In the genomic region with DNA sequence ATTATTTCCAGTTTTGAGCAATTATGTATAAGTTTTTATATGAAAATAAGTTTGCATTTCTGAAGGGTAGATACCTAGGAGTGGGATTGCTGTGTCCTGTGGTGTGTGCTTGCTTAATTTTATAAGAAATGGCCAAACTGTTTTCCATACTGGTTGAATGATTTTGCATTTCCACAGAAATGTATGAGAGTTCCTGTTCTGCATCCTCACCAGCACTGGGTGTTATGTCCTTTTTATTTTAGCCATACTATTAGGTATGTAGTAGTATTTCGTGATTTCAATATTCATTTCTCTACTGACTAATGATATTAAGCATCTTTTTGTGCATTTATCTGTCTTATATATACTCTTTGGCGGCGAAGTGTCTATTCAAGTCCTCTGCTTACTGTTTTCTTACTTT, we compare ENCODE assay signal across 31 cellular contexts. TPM values are rescaled to one million over a fixed set of nuclear protein-coding genes. Genes with fewer than 3 reads are reported as not detected.
DNase-seq lines count a peak whose midpoint lies in the region; ATAC-seq, FAIRE-seq and TF ChIP-seq lines count a peak whose summit lies in the region.
"Had no signal": no experiment of that assay in that cellular context is flagged by ENCODE, and none has a peak within 500 bp of the region (broad histone marks: within the 10 kb centered on the region; RNA-seq: fewer than 3 reads in every experiment).

No MANE protein-coding gene starts in this region.

- peaks cover 5% of the 10 kb centered on the region; the same call in 1 of the 2 replicates for H4K20me1 ChIP-seq in K562 (replicated peaks; ENCODE audit: control insufficient read depth, insufficient read depth, low read length)

- TF ChIP-seq EP300 in K562 (IDR thresholded peaks at IDR 0.05; ENCODE audit: low read length) = no peak

- WGBS in K562 (ENCODE audit: insufficient coverage, low coverage, missing lambda C conversion rate) = 92% methylated on average over 3 of the region's 3 CpGs

- intact Hi-C loops in K562 (cut with micrococcal nuclease) = no loop called here

- H3K27me3 ChIP-seq in K562 (ENCODE audit: control insufficient read depth in 2 of 2, insufficient read depth in 2 of 2, low read length in 2 of 2) = no peaks in the 10 kb centered on the region
- H3K27me3 ChIP-seq: BE2C; BLaER1; BLaER1 treated with 17β-estradiol and CSF1 and Interleukin-3, amounts not matched to agents 10 nM and 100 nM had no signal

- H3K9me1 ChIP-seq in K562 (ENCODE audit: control insufficient read depth, insufficient read depth, low read length) = peaks cover 3% of the 10 kb centered on the region

- FAIRE-seq in K562 (lab: Jason Lieb, UNC) = no peak
- FAIRE-seq: A204.1, A549, D721Med had no signal

- no TSS peak for BruUV-seq in K562 (replicated peaks; lab: Mats Ljungman, UMichigan)

- in situ Hi-C loops in K562 (cut with MboI) = no loop called here

- H3K36me3 ChIP-seq in HEK293 (ENCODE audit: control insufficient read depth in 2 of 2, insufficient read depth in 1 of 2, low read length in 2 of 2) (peaks cover 3 to 5% of the 10 kb centered on the region in 2 experiments; a peak in 2 of 3 replicates), K562 (ENCODE audit: control insufficient read depth, insufficient read depth, low read length) (peaks cover 30% of the 10 kb centered on the region)

- no peak overlapping the region for H3K9ac ChIP-seq in K562 (ENCODE audit: insufficient read depth in 1 of 2, low read depth in 2 of 2, low read length in 2 of 2)
- H3K9ac ChIP-seq: BLaER1; BLaER1 treated with 17β-estradiol and CSF1 and Interleukin-3, amounts not matched to agents 10 nM and 100 nM had no signal

- POLR2A ChIA-PET in HEK293 (lab: Yijun Ruan, JAX) (no interaction called here), K562 (lab: Yijun Ruan, JAX) (no interaction called here)

- H3K4me1 ChIP-seq in HEK293 (ENCODE audit: control insufficient read depth, insufficient read depth, low read length) (no peaks in the 10 kb centered on the region), K562 (replicated peaks in 1 of 2; ENCODE audit: control insufficient read depth in 2 of 2, insufficient read depth in 2 of 2, low read length in 2 of 2) (peaks cover 0 to 6% of the 10 kb centered on the region in 2 experiments; a peak in 2 of 5 replicates)
- H3K4me1 ChIP-seq: BE2C; BLaER1; BLaER1 treated with 17β-estradiol and CSF1 and Interleukin-3, amounts not matched to agents 10 nM and 100 nM had no signal

- ATAC-seq in K562 = no peak
- no peak for ATAC-seq in HG02759 (IDR thresholded peaks at IDR 0.05; ENCODE audit: unreplicated experiment)
- ATAC-seq: A549; CD8-positive, alpha-beta T cell had no signal

- peaks cover 88% of the 10 kb centered on the region for H3K79me2 ChIP-seq in K562 (ENCODE audit: control insufficient read depth, insufficient read depth, low read length)

- H3K9me3 ChIP-seq in HEK293 (ENCODE audit: control insufficient read depth, insufficient read depth, low read depth, low read length) (no peaks in the 10 kb centered on the region), K562 (replicated peaks; ENCODE audit: control insufficient read depth, insufficient read depth, low read depth, low read length) (no peaks in the 10 kb centered on the region)
- H3K9me3 ChIP-seq: A549, BE2C, Caco-2 had no signal

- H3K4me3 ChIP-seq in HEK293 (ENCODE audit: low read depth, low read length) (no peak overlapping the region), K562 (no peak overlapping the region)
- H3K4me3 ChIP-seq: A549; BLaER1; BLaER1 treated with 17β-estradiol and CSF1 and Interleukin-3, amounts not matched to agents 10 nM and 100 nM had no signal

- CTCF ChIA-PET in HEK293 (lab: Yijun Ruan, JAX) = interaction anchor here (0.6 kb wide), 1 partner anchor 243 kb away, joined by 6 read pairs; no protein-coding TSS in a partner anchor
- CTCF ChIA-PET in K562 (lab: Yijun Ruan, JAX; ENCODE audit: low intra/inter-chr PET ratio) = no interaction called here

- H3K27ac ChIP-seq in HEK293 (ENCODE audit: extremely low read depth, low read depth, low read length) (no peak overlapping the region), K562 (ENCODE audit: extremely low read depth, low read depth, low read length) (no peak overlapping the region)
- H3K27ac ChIP-seq: 22Rv1; A549; BLaER1; BLaER1 treated with 17β-estradiol and CSF1 and Interleukin-3, amounts not matched to agents 10 nM and 100 nM; C4-2B had no signal

- no peak for DNase-seq in K562 (ENCODE audit: extremely low read depth in 1 of 4, low spot score in 3 of 4)
- DNase-seq in ureter (ENCODE audit: low spot score) = no peak
- DNase-seq: 8988T; ACHN; AML-193; BE2C; C1 segment of cervical spinal cord; Caco-2; Calu3; CD4-positive, alpha-beta memory T cell; CD4-positive, alpha-beta T cell; CD4-positive, CD25-positive, alpha-beta regulatory T cell; CD8-positive, alpha-beta memory T cell; CD8-positive, alpha-beta T cell; COR-L47; DMS 273 treated with DMSO at 0.1 percent for 48 hours; DMS153; DMS53; DMS79; DMS79 treated with DMSO at 0.1 percent for 48 hours; DND-41; EL had no signal

- no peak for TF ChIP-seq CTCF in HEK293 (tag by site-specific recombination; IDR thresholded peaks at IDR 0.05)
- no peak for TF ChIP-seq CTCF in K562 (IDR thresholded peaks at IDR 0.05 in 2 of 3, conservative IDR thresholded peaks at IDR 0.05 in 1 of 3; ENCODE audit: insufficient read depth in 2 of 3, low read depth in 1 of 3, low read length in 3 of 3)

- TF ChIP-seq RAD21 in K562 (CRISPR knock-in tag; conservative IDR thresholded peaks at IDR 0.05 in 1 of 2, IDR thresholded peaks at IDR 0.05 in 1 of 2) = no peak

- H2AFZ ChIP-seq in K562 (ENCODE audit: low read depth, low read length) = no peak overlapping the region

- H3K4me2 ChIP-seq in K562 (ENCODE audit: insufficient read depth, low read length) = no peak overlapping the region
- H3K4me2 ChIP-seq: A549; BLaER1; BLaER1 treated with 17β-estradiol and CSF1 and Interleukin-3, amounts not matched to agents 10 nM and 100 nM had no signal

- TF ChIP-seq POLR2A in K562 (conservative IDR thresholded peaks at IDR 0.05) = no peak

TF ChIP-seq in HEK293, 187 proteins besides CTCF, POLR2A, EP300 and RAD21:
- TF ChIP-seq SETDB1 (IDR thresholded peaks at IDR 0.05; ENCODE audit: insufficient read length, low read length) (peak; percentile 38), ZNF596 (tag by site-specific recombination; IDR thresholded peaks at IDR 0.05) (no peak), ZNF830 (tag by site-specific recombination; IDR thresholded peaks at IDR 0.05; ENCODE audit: low read depth) (no peak), ZNF184 (tag by site-specific recombination; IDR thresholded peaks at IDR 0.05) (peak; percentile 100)

TF ChIP-seq in K562, 482 proteins besides CTCF, POLR2A, EP300 and RAD21:
- TF ChIP-seq, protein P1, sequence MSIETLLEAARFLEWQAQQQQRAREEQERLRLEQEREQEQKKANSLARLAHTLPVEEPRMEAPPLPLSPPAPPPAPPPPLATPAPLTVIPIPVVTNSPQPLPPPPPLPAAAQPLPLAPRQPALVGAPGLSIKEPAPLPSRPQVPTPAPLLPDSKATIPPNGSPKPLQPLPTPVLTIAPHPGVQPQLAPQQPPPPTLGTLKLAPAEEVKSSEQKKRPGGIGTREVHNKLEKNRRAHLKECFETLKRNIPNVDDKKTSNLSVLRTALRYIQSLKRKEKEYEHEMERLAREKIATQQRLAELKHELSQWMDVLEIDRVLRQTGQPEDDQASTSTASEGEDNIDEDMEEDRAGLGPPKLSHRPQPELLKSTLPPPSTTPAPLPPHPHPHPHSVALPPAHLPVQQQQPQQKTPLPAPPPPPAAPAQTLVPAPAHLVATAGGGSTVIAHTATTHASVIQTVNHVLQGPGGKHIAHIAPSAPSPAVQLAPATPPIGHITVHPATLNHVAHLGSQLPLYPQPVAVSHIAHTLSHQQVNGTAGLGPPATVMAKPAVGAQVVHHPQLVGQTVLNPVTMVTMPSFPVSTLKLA (conservative IDR thresholded peaks at IDR 0.05) = 0 out of 4 replicates have a peak, but pooled peaks of 1 of the 2 experiments have one; percentile 6
- no peak for TF ChIP-seq SMARCA5 (IDR thresholded peaks at IDR 0.05)
- TF ChIP-seq, protein P2, sequence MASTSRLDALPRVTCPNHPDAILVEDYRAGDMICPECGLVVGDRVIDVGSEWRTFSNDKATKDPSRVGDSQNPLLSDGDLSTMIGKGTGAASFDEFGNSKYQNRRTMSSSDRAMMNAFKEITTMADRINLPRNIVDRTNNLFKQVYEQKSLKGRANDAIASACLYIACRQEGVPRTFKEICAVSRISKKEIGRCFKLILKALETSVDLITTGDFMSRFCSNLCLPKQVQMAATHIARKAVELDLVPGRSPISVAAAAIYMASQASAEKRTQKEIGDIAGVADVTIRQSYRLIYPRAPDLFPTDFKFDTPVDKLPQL (IDR thresholded peaks at IDR 0.05; ENCODE audit: extremely low read depth, insufficient read length) = no peak
- TF ChIP-seq CBX3 (IDR thresholded peaks at IDR 0.05; ENCODE audit: borderline replicate concordance in 1 of 2, low read length in 2 of 2) = peak in 1 of 2 experiments; percentile 88; a peak in 2 of 3 replicates
- peak; percentile 73 for TF ChIP-seq RBM25 (IDR thresholded peaks at IDR 0.05; ENCODE audit: low read depth, low read length, severe bottlenecking)
- peak; percentile 86; the same call in 1 of the 2 replicates for TF ChIP-seq HLTF (IDR thresholded peaks at IDR 0.05)

RNA-seq across cellular contexts. Expression of gene CAPZA2, which starts 22.3 kb away (rescaled TPM):
- total RNA-seq in K562 (2011; cell fraction: chromatin; rRNA removed; ENCODE audit: low replicate concordance) = 58.2 and 174 TPM in 2 replicates
- total RNA-seq in K562 (2011; cell fraction: nucleolus; rRNA removed) = 23.0 and 40.7 TPM in 2 replicates
- 108 and 223 TPM in 2 replicates for total RNA-seq in K562 (2011; cell fraction: nucleoplasm; rRNA removed)
- total RNA-seq in K562 (2014; rRNA removed) (61.4 and 67.0 TPM in 2 replicates), K562 (2014; rRNA removed; fragmentation: Illumina TruSeq; extraction: Trizol) (181 and 229 TPM in 2 replicates), K562 (2015; rRNA removed; fragmentation: Illumina TruSeq; extraction: Trizol) (136 and 157 TPM in 2 replicates), K562 (2021) (176 and 192 TPM in 2 replicates), ureter (208 TPM)
- polyA plus RNA-seq in K562 (2011; rRNA removed) (103 and 186 TPM in 2 replicates), K562 (2014; fragmentation: Illumina TruSeq; extraction: Trizol) (149 and 156 TPM in 2 replicates), K562 (2014; fragmentation: Nextera tagmentation; extraction: Ambion mirVana) (100 to 1,000 TPM; 352 to 524 TPM), K562 (2014; rRNA removed) (93.3 and 121 TPM in 2 replicates)
- polyA plus RNA-seq in K562 (2011; cell fraction: cytosol; rRNA removed) = 14.9 and 28.2 TPM in 2 replicates
- 25.5 and 44.4 TPM in 2 replicates for polyA plus RNA-seq in K562 (2011; cell fraction: nucleus; rRNA removed)
- 85.9 and 97.2 TPM in 2 replicates for polyA plus RNA-seq in K562 (2012)
- polyA minus RNA-seq in K562 (2011; rRNA and poly(A)+ RNA removed) = 174 and 178 TPM in 2 replicates
- 46.7 and 58.6 TPM in 2 replicates for polyA minus RNA-seq in K562 (2011; cell fraction: cytosol; rRNA and poly(A)+ RNA removed)
- 55.1 and 81.4 TPM in 2 replicates for polyA minus RNA-seq in K562 (2011; cell fraction: nucleus; rRNA and poly(A)+ RNA removed)

Comparison
In these comparisons a context has a peak if more than half of its experiments do, and no peak if none do; other contexts are left out.
1. Of the 44 proteins assayed by ChIP-seq in both K562 and HEK293: peak only in K562: none; only in HEK293: SETDB1 and ZNF184; in both: none; in neither: 42.